Comparison of ENCODE assay signal across 26 cellular contexts in the genomic region with DNA sequence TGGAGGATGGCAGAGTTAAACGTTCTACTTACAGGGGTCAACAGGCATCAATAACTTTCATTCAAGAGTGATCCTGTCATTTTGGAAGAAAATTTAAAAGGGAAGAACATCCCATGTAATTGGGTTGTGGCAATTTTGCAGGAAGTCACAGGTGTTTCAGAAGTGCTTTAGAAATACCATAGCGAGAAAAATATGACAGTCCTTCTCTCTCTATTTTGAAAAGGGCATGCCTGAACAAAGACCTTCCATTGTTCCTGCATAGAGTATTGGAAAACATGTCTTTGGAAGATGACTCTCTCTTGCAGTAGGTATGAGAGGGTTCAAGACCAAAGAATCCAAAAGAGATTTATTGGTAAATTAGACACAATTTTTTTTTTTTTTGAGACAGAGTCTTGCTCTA.
DNase-seq lines count a peak whose midpoint lies in the region; ATAC-seq, FAIRE-seq and TF ChIP-seq lines count a peak whose summit lies in the region.
"Had no signal": no experiment of that assay in that cellular context is flagged by ENCODE, and none has a peak within 500 bp of the region (broad histone marks: within the 10 kb centered on the region; RNA-seq: fewer than 3 reads in every experiment).

No MANE protein-coding gene starts in this region.

- H3K4me3 Mint-ChIP-seq in T-helper 1 cell treated with Interleukin-12 subunit alpha and Interleukin-12 subunit beta and Interleukin-4 antibody, amounts not matched to agents 30 μg/mL and 1 μg/mL, for 36 hours, result no peak overlapping the region
- no peak overlapping the region for H3K4me3 Mint-ChIP-seq in stimulated activated effector memory CD8-positive, alpha-beta T cell treated with anti-CD3 and anti-CD28 coated beads, Interleukin-12 subunit alpha, Interleukin-12 subunit beta, amount 100 ng/mL, for 72 hours
- no peak overlapping the region for H3K4me3 Mint-ChIP-seq in progenitor cell of endocrine pancreas (ENCODE audit: low read depth)
- H3K4me3 Mint-ChIP-seq: CD4-positive, CD25-positive, alpha-beta regulatory T cell; IgD-negative memory B cell had no signal

- ATAC-seq in GM12878, result no peak
- ATAC-seq in stimulated activated effector memory CD8-positive, alpha-beta T cell treated with anti-CD3 and anti-CD28 coated beads, Interleukin-12 subunit alpha, Interleukin-12 subunit beta, amount 100 ng/mL, for 72 hours, result no peak

- intact Hi-C loops in GM12878 (cut with micrococcal nuclease; ENCODE audit: unreplicated experiment) (no loop called here), OCI-LY7 (cut with micrococcal nuclease; ENCODE audit: unreplicated experiment) (no loop called here)

- TF ChIP-seq CTCF in GM12878 (IDR thresholded peaks at IDR 0.05 in 2 of 3, conservative IDR thresholded peaks at IDR 0.05 in 1 of 3; ENCODE audit: control insufficient read depth in 2 of 3, extremely low read depth in 1 of 3, insufficient read depth in 1 of 3, low read depth in 3 of 3, low read length in 3 of 3) (no peak), OCI-LY7 (conservative IDR thresholded peaks at IDR 0.05; ENCODE audit: low read length) (no peak), progenitor cell of endocrine pancreas (IDR thresholded peaks at IDR 0.05; ENCODE audit: unreplicated experiment) (no peak)

- peak overlapping the region; percentile 57 for H3K27ac Mint-ChIP-seq in T-helper 1 cell treated with Interleukin-12 subunit alpha and Interleukin-12 subunit beta and Interleukin-4 antibody, amounts not matched to agents 30 μg/mL and 1 μg/mL, for 36 hours
- peak overlapping the region; percentile 52 for H3K27ac Mint-ChIP-seq in stimulated activated effector memory CD8-positive, alpha-beta T cell treated with anti-CD3 and anti-CD28 coated beads, Interleukin-12 subunit alpha, Interleukin-12 subunit beta, amount 100 ng/mL, for 72 hours
- H3K27ac Mint-ChIP-seq in progenitor cell of endocrine pancreas, result no peak overlapping the region
- H3K27ac Mint-ChIP-seq: CD4-positive, CD25-positive, alpha-beta regulatory T cell; IgD-negative memory B cell had no signal

- H3K36me3 Mint-ChIP-seq in T-helper 1 cell treated with Interleukin-12 subunit alpha and Interleukin-12 subunit beta and Interleukin-4 antibody, amounts not matched to agents 30 μg/mL and 1 μg/mL, for 36 hours (ENCODE audit: low read depth), result peaks cover 21% of the 10 kb centered on the region
- no peaks in the 10 kb centered on the region for H3K36me3 Mint-ChIP-seq in stimulated activated effector memory CD8-positive, alpha-beta T cell treated with anti-CD3 and anti-CD28 coated beads, Interleukin-12 subunit alpha, Interleukin-12 subunit beta, amount 100 ng/mL, for 72 hours
- H3K36me3 Mint-ChIP-seq in progenitor cell of endocrine pancreas (ENCODE audit: insufficient read depth), result no peaks in the 10 kb centered on the region

- SMC1A ChIA-PET in GM12878 (lab: Charles Lee; ENCODE audit: uncharacterized antibody, unreplicated experiment), result interaction anchor here (2.0 to 35.8 kb wide), 5 partner anchors 5 to 83 kb away, joined by 6 to 945 read pairs (median 439); a partner anchor contains a TSS

- H3K27ac ChIP-seq in GM12878 (ENCODE audit: control insufficient read depth, insufficient read depth), result no peak overlapping the region; the same call in 1 of the 2 replicates
- H3K27ac ChIP-seq in OCI-LY7 (ENCODE audit: low read depth, low read length, poor library complexity, severe bottlenecking), result no peak overlapping the region
- H3K27ac ChIP-seq: SK-N-MC had no signal

- H3K27me3 Mint-ChIP-seq in T-helper 1 cell treated with Interleukin-12 subunit alpha and Interleukin-12 subunit beta and Interleukin-4 antibody, amounts not matched to agents 30 μg/mL and 1 μg/mL, for 36 hours (ENCODE audit: low read depth), result no peaks in the 10 kb centered on the region
- no peaks in the 10 kb centered on the region for H3K27me3 Mint-ChIP-seq in progenitor cell of endocrine pancreas
- H3K27me3 Mint-ChIP-seq: CD4-positive, CD25-positive, alpha-beta regulatory T cell; IgD-negative memory B cell had no signal

- H3K27me3 ChIP-seq in GM12878 (replicated peaks in 1 of 2; ENCODE audit: control insufficient read depth in 2 of 2, insufficient read depth in 2 of 2, low read length in 1 of 2), result no peaks in the 10 kb centered on the region
- H3K27me3 ChIP-seq: BE2C had no signal

- no peak overlapping the region for H3K9ac ChIP-seq in GM12878 (ENCODE audit: control insufficient read depth, insufficient read depth, low read length)

- no peaks in the 10 kb centered on the region for H4K20me1 ChIP-seq in GM12878 (ENCODE audit: control insufficient read depth, insufficient read depth)
- H4K20me1 ChIP-seq in OCI-LY7 (ENCODE audit: insufficient read depth, low read length), result no peaks in the 10 kb centered on the region

- WGBS in GM12878 (ENCODE audit: insufficient coverage, insufficient replicate concordance, low lambda C conversion rate, missing lambda C conversion rate), result 85% methylated on average over 2 of the region's 2 CpGs

- no peak for FAIRE-seq in GM12878 (lab: Jason Lieb, UNC)
- FAIRE-seq: A204.1, HTR-8/SVneo had no signal

- RAD21 ChIA-PET in GM12878 (lab: Charles Lee; ENCODE audit: unreplicated experiment), result interaction anchor here (1.1 to 4.7 kb wide), 7 partner anchors 8 to 149 kb away, joined by 3 to 38 read pairs (median 6); no protein-coding TSS in a partner anchor

- BruUV-seq in GM12878 (replicated peaks; lab: Mats Ljungman, UMichigan) (no TSS peak), OCI-LY7 (replicated peaks; lab: Mats Ljungman, UMichigan) (no TSS peak)

- CTCF ChIA-PET in GM12878 (lab: Yijun Ruan, JAX), result interaction anchor here (0.9 to 4.4 kb wide), 6 partner anchors 8 to 90 kb away, joined by 3 to 24 read pairs (median 4); no protein-coding TSS in a partner anchor
- CTCF ChIA-PET in OCI-LY7 (lab: Charles Lee; ENCODE audit: unreplicated experiment), result no interaction called here

- no peak for TF ChIP-seq RAD21 in GM12878 (IDR thresholded peaks at IDR 0.05; ENCODE audit: insufficient read depth, low read depth, low read length)

- peaks cover 56% of the 10 kb centered on the region for H3K79me2 ChIP-seq in GM12878 (ENCODE audit: control insufficient read depth, insufficient read depth, low read length)
- peaks cover 57% of the 10 kb centered on the region for H3K79me2 ChIP-seq in OCI-LY7 (ENCODE audit: insufficient read depth, low read depth, low read length)

- no peaks in the 10 kb centered on the region for H3K9me3 ChIP-seq in GM12878 (replicated peaks; ENCODE audit: control insufficient read depth, insufficient read depth, low read length)
- no peaks in the 10 kb centered on the region for H3K9me3 ChIP-seq in OCI-LY7 (ENCODE audit: low read length)
- H3K9me3 ChIP-seq: BE2C had no signal

- H3K9me2 ChIP-seq in OCI-LY7 (ENCODE audit: insufficient read depth, low read length), result no peaks in the 10 kb centered on the region

- no peak for TF ChIP-seq EP300 in GM12878 (IDR thresholded peaks at IDR 0.05; ENCODE audit: borderline replicate concordance in 1 of 2, control insufficient read depth in 1 of 2, low read depth in 2 of 2, low read length in 2 of 2)

- TF ChIP-seq POLR2A in GM12878 (IDR thresholded peaks at IDR 0.05; ENCODE audit: low read depth, low read length), result no peak

- H3K9me3 Mint-ChIP-seq in T-helper 1 cell treated with Interleukin-12 subunit alpha and Interleukin-12 subunit beta and Interleukin-4 antibody, amounts not matched to agents 30 μg/mL and 1 μg/mL, for 36 hours, result no peaks in the 10 kb centered on the region
- H3K9me3 Mint-ChIP-seq in stimulated activated effector memory CD8-positive, alpha-beta T cell treated with anti-CD3 and anti-CD28 coated beads, Interleukin-12 subunit alpha, Interleukin-12 subunit beta, amount 100 ng/mL, for 72 hours, result no peaks in the 10 kb centered on the region
- H3K9me3 Mint-ChIP-seq in progenitor cell of endocrine pancreas (ENCODE audit: low read depth), result no peaks in the 10 kb centered on the region
- H3K9me3 Mint-ChIP-seq: CD4-positive, CD25-positive, alpha-beta regulatory T cell; IgD-negative memory B cell had no signal

- H3K4me1 ChIP-seq in GM12878 (ENCODE audit: control insufficient read depth, insufficient read depth, low read length), result peaks cover 34% of the 10 kb centered on the region
- peaks cover 40% of the 10 kb centered on the region for H3K4me1 ChIP-seq in OCI-LY7 (ENCODE audit: insufficient read depth, low read length, poor library complexity, severe bottlenecking)
- H3K4me1 ChIP-seq: BE2C had no signal

- in situ Hi-C loops in GM12878 (cut with MboI), result no loop called here

- H3K4me3 ChIP-seq in GM12878 (no peak overlapping the region), OCI-LY7 (ENCODE audit: low read depth, low read length, poor library complexity, severe bottlenecking) (no peak overlapping the region)
- H3K4me3 ChIP-seq: SK-N-MC had no signal

- H3K36me3 ChIP-seq in GM12878 (ENCODE audit: control insufficient read depth in 2 of 2, insufficient read depth in 2 of 2, low read length in 1 of 2) (peaks cover 0 to 9% of the 10 kb centered on the region in 2 experiments; a peak in 2 of 4 replicates), OCI-LY7 (ENCODE audit: insufficient read depth, low read length) (peaks cover 59% of the 10 kb centered on the region)
- H3K36me3 ChIP-seq: BE2C had no signal

- H3K4me1 Mint-ChIP-seq in T-helper 1 cell treated with Interleukin-12 subunit alpha and Interleukin-12 subunit beta and Interleukin-4 antibody, amounts not matched to agents 30 μg/mL and 1 μg/mL, for 36 hours (ENCODE audit: low read depth), result peaks cover 51% of the 10 kb centered on the region
- peaks cover 28% of the 10 kb centered on the region for H3K4me1 Mint-ChIP-seq in stimulated activated effector memory CD8-positive, alpha-beta T cell treated with anti-CD3 and anti-CD28 coated beads, Interleukin-12 subunit alpha, Interleukin-12 subunit beta, amount 100 ng/mL, for 72 hours
- H3K4me1 Mint-ChIP-seq in progenitor cell of endocrine pancreas (ENCODE audit: low read depth), result peaks cover 35% of the 10 kb centered on the region

- DNase-seq in T-helper 1 cell (no peak), NCI-H1105 treated with DMSO at 0.1 percent for 48 hours (lab: John Stamatoyannopoulos, UW) (peak; percentile 27), GM12878 (ENCODE audit: low read depth, low spot score) (no peak), OCI-LY7 (ENCODE audit: low spot score) (no peak), progenitor cell of endocrine pancreas (ENCODE audit: low spot score, unreplicated experiment) (no peak)
- no peak for DNase-seq in stimulated activated effector memory CD8-positive, alpha-beta T cell treated with anti-CD3 and anti-CD28 coated beads, Interleukin-12 subunit alpha, Interleukin-12 subunit beta, amount 100 ng/mL, for 72 hours (ENCODE audit: low spot score in 2 of 2)
- DNase-seq: BE2C; CD4-positive, CD25-positive, alpha-beta regulatory T cell; COR-L47; GDM1; HCEC 1CT; Kasumi-1; MM.1S; NCI-H1092 treated with DMSO at 0.1 percent for 48 hours; NCI-H187; NCI-H2107; NCI-H446 treated with DMSO at 0.1 percent for 48 hours; NCI-H69; NK-92 treated with Interleukin-12 subunit alpha and Interleukin-12 subunit beta, amount 100 ng/mL, for 24 hours; OCI-M1; Right ventricle myocardium superior had no signal

- H2AFZ ChIP-seq in GM12878 (ENCODE audit: control insufficient read depth, low read depth, low read length) (no peak overlapping the region), OCI-LY7 (ENCODE audit: low read length) (no peak overlapping the region)

- POLR2A ChIA-PET in GM12878 (lab: Charles Lee) (interaction anchor here (3.6 to 11.0 kb wide), 3 partner anchors 8 to 82 kb away, joined by 40 to 113 read pairs (median 49); a partner anchor contains a TSS), OCI-LY7 (lab: Charles Lee) (interaction anchor here (0.6 to 2.4 kb wide), 7 partner anchors 9 to 144 kb away, joined by 3 to 21 read pairs (median 5); no protein-coding TSS in a partner anchor)

- peak overlapping the region; percentile 27; the same call in 1 of the 2 replicates for H3K4me2 ChIP-seq in GM12878 (ENCODE audit: control insufficient read depth, insufficient read depth)
- H3K4me2 ChIP-seq in OCI-LY7 (ENCODE audit: low read length), result no peak overlapping the region
